In genomic region chr9:110160685-110161084, GRCh38 we compare ENCODE assay signal across 16 cellular contexts. TPM values are rescaled to one million over a fixed set of nuclear protein-coding genes. Genes with fewer than 3 reads are reported as not detected.
"Had no signal": no experiment of that assay in that cellular context is flagged by ENCODE, and none has a peak within 500 bp of the region (broad histone marks: within the 10 kb centered on the region; RNA-seq: fewer than 3 reads in every experiment).

No MANE protein-coding gene starts in this region.

- H3K36me3 Mint-ChIP-seq: mesothelial cell of epicardium had no signal

- H3K27me3 Mint-ChIP-seq: activated naive CD4-positive, alpha-beta T cell treated with anti-CD3 and anti-CD28 coated beads, Interleukin-2, amount 50 U/mL, for 24 hours had no signal

- ATAC-seq: activated CD4-positive, CD25-positive, alpha-beta regulatory T cell treated with anti-CD3 and anti-CD28 coated beads, Interleukin-2, amount 50 U/mL, for 24 hours had no signal

- H3K27ac ChIP-seq: hepatocyte, tibial artery had no signal

- H3K4me3 ChIP-seq: hepatocyte, tibial artery had no signal

- H3K4me3 Mint-ChIP-seq: activated naive CD4-positive, alpha-beta T cell treated with anti-CD3 and anti-CD28 coated beads, Interleukin-2, amount 50 U/mL, for 24 hours; endodermal cell; mesothelial cell of epicardium had no signal

- H3K9me3 Mint-ChIP-seq: activated naive CD4-positive, alpha-beta T cell treated with anti-CD3 and anti-CD28 coated beads, Interleukin-2, amount 50 U/mL, for 24 hours; endodermal cell; mesothelial cell of epicardium had no signal

- H3K27me3 ChIP-seq: hepatocyte, tibial artery had no signal

- DNase-seq: amygdala; cerebellar nuclear complex; dermis blood vessel endothelial cell; endodermal cell; retina; stimulated activated CD4-positive, alpha-beta T cell treated with anti-CD3 and anti-CD28 coated beads, Interleukin-15, amount 100 ng/mL, for 24 hours; stimulated activated CD4-positive, alpha-beta T cell treated with anti-CD3 and anti-CD28 coated beads, Interleukin-4, amount 100 ng/mL, for 24 hours; tibial artery had no signal

- H3K27ac Mint-ChIP-seq: activated naive CD4-positive, alpha-beta T cell treated with anti-CD3 and anti-CD28 coated beads, Interleukin-2, amount 50 U/mL, for 24 hours; endodermal cell; mesothelial cell of epicardium had no signal

- H3K4me2 ChIP-seq: hepatocyte had no signal

- H3K9me3 ChIP-seq: tibial artery had no signal

- H2AFZ ChIP-seq: hepatocyte had no signal

RNA-seq across cellular contexts. Expression of gene C9orf152, which starts 47.3 kb away (rescaled TPM):
- total RNA-seq: dermis blood vessel endothelial cell; endodermal cell; kidney epithelial cell; mesothelial cell of epicardium; myocyte; skeletal muscle tissue; T-helper 2 cell treated with Interferon-gamma antibody and Interleukin-4, amounts not matched to agents 100 ng/mL and 5 ng/mL, for 36 hours had no signal
